20 cellular contexts compared by ENCODE assay signal in the genomic region with DNA sequence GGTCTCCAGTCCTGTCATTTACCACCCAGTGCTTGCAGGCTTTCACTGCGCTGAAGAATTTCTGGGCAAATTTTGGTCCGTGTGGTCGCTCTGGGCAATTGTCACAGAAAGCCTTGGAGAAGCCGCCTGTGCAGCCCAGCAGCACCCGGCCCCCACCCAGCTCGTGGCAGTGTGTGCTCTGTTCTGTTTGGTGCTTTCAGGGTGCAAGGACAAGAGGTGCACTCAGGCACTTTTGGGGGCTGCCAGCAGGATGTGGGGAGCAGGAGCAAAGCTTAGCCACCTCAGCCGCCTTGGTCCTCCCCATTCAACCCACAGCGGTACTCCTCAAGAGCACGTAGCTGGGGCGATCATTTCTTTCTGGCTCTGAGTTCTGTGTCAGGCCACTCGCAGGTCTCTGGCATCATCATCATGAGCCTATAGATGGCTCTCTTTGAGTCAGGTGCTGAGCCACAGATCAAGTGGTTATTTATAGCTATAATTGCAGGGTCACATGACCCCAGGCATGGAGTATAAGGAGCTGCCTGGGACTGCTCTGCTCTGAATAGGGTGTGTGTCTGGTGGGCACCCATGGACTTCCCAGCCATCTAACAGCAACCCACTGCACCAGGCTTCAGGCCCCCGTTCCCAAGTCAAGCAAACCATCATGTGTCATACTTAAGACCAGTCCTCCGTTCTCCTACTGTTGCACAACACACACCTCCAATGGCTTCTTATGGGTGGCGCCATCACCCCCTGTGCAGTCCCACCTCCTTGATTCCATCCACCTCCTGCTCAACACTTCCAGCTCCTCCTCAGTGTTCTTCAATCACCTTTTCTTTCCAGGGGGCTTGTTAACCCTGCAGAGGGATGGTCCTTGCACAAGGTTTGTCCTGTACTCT. TPM values are rescaled to one million over a fixed set of nuclear protein-coding genes. Genes with fewer than 3 reads are reported as not detected.
DNase-seq lines count a peak whose midpoint lies in the region; ATAC-seq and TF ChIP-seq lines count a peak whose summit lies in the region.
"Had no signal": no experiment of that assay in that cellular context is flagged by ENCODE, and none has a peak within 500 bp of the region (broad histone marks: within the 10 kb centered on the region; RNA-seq: fewer than 3 reads in every experiment).

No MANE protein-coding gene starts in this region.

- no peak overlapping the region for H2BK15ac ChIP-seq in neuronal stem cell (ENCODE audit: low read length)

- no peak overlapping the region for H3K4ac ChIP-seq in neuronal stem cell (ENCODE audit: low read length)

- peak; percentile 21 for DNase-seq in activated T-cell treated with anti-CD3 and anti-CD28 coated beads, Interleukin-2, amount 50 U/mL, for 24 hours
- DNase-seq in activated T-cell treated with anti-CD3 and anti-CD28 coated beads, Interleukin-2, amount 50 U/mL, for 48 hours, result no peak
- DNase-seq in CD14-positive monocyte (ENCODE audit: low spot score) (peak; percentile 27), T-helper 17 cell (no peak), posterior vena cava (ENCODE audit: low spot score) (peak; percentile 48), hippocampal formation (lab: John Stamatoyannopoulos, UW) (no peak), neuronal stem cell (ENCODE audit: low spot score) (no peak)
- DNase-seq: Calu3; CD4-positive, alpha-beta memory T cell; GOT3; MM.1S; NCI-H1092; NCI-H1694; NCI-H2081 treated with DMSO at 0.1 percent for 48 hours; NCI-H510A; NCI-H774; SHP77 had no signal

- no peak overlapping the region for H3K23ac ChIP-seq in neuronal stem cell (ENCODE audit: low read depth, low read length, poor library complexity)

- H3K4me1 Mint-ChIP-seq in activated T-cell treated with anti-CD3 and anti-CD28 coated beads, Interleukin-2, amount 50 U/mL, for 24 hours (ENCODE audit: low read depth), result no peaks in the 10 kb centered on the region
- H3K4me1 Mint-ChIP-seq in CD14-positive monocyte (no peaks in the 10 kb centered on the region), T-helper 17 cell (peaks cover 4% of the 10 kb centered on the region)
- H3K4me1 Mint-ChIP-seq in activated T-helper 17 cell treated with anti-CD3 and anti-CD28 coated beads, Interleukin-2, amount 50 U/mL, for 72 hours, result no peaks in the 10 kb centered on the region

- no peak overlapping the region for H2BK12ac ChIP-seq in neuronal stem cell (ENCODE audit: low read length)

- H3K9ac ChIP-seq in neuronal stem cell (ENCODE audit: low read depth, low read length, poor library complexity), result no peak overlapping the region

- no CpG with 5 or more reads among the region's 14 CpGs for WGBS in neuronal stem cell (ENCODE audit: extremely low coverage in 2 of 2, insufficient read length in 2 of 2, insufficient replicate concordance in 1 of 2), 2 donors

- H3K36me3 Mint-ChIP-seq in activated T-cell treated with anti-CD3 and anti-CD28 coated beads, Interleukin-2, amount 50 U/mL, for 24 hours (ENCODE audit: low read depth), result no peaks in the 10 kb centered on the region
- H3K36me3 Mint-ChIP-seq in CD14-positive monocyte (no peaks in the 10 kb centered on the region), T-helper 17 cell (ENCODE audit: low read depth) (no peaks in the 10 kb centered on the region)
- no peaks in the 10 kb centered on the region for H3K36me3 Mint-ChIP-seq in activated T-helper 17 cell treated with anti-CD3 and anti-CD28 coated beads, Interleukin-2, amount 50 U/mL, for 72 hours (ENCODE audit: low read depth)
- H3K36me3 Mint-ChIP-seq: CD4-positive, alpha-beta memory T cell had no signal

- H3K4me1 ChIP-seq in neuronal stem cell (ENCODE audit: control insufficient read depth in 2 of 2, insufficient read depth in 1 of 2, low read depth in 1 of 2, low read length in 2 of 2), result no peaks in the 10 kb centered on the region
- H3K4me1 ChIP-seq: A549 had no signal

- intact Hi-C loops in CD14-positive monocyte (cut with micrococcal nuclease) (no loop called here), posterior vena cava (cut with DNase I) (loop anchor here in 1 of 2 donors (5.0 kb wide), 1 partner anchor 785 kb away; no protein-coding TSS in a partner anchor)

- no peaks in the 10 kb centered on the region for H3K27me3 ChIP-seq in neuronal stem cell (ENCODE audit: control insufficient read depth in 3 of 3, insufficient read depth in 3 of 3, low read depth in 1 of 3, low read length in 3 of 3)

- no peak for ATAC-seq in T-helper 17 cell
- no peak for ATAC-seq in activated T-helper 17 cell treated with anti-CD3 and anti-CD28 coated beads, Interleukin-2, amount 50 U/mL, for 72 hours (replicated peaks)
- ATAC-seq: A549 had no signal

- H3K9me3 ChIP-seq in T-helper 17 cell (ENCODE audit: control insufficient read depth, low read length, poor library complexity, severe bottlenecking), result no peaks in the 10 kb centered on the region
- H3K9me3 ChIP-seq in neuronal stem cell (replicated peaks in 1 of 2; ENCODE audit: control insufficient read depth in 2 of 2, insufficient read depth in 1 of 2, low read depth in 1 of 2, low read length in 2 of 2), result peaks cover 0 to 4% of the 10 kb centered on the region in 2 donors
- H3K9me3 ChIP-seq: A549 had no signal

- TF ChIP-seq CTCF in CD14-positive monocyte (IDR thresholded peaks at IDR 0.05), result no peak

- no peaks in the 10 kb centered on the region for H3K79me1 ChIP-seq in neuronal stem cell (ENCODE audit: low read depth, low read length)

- no peaks in the 10 kb centered on the region for H3K9me3 Mint-ChIP-seq in activated T-cell treated with anti-CD3 and anti-CD28 coated beads, Interleukin-2, amount 50 U/mL, for 24 hours
- peaks cover 0 to 2% (median 0%) of the 10 kb centered on the region in 7 donors for H3K9me3 Mint-ChIP-seq in CD14-positive monocyte
- H3K9me3 Mint-ChIP-seq in activated T-helper 17 cell treated with anti-CD3 and anti-CD28 coated beads, Interleukin-2, amount 50 U/mL, for 72 hours, result no peaks in the 10 kb centered on the region

- H3K36me3 ChIP-seq in neuronal stem cell (replicated peaks in 1 of 2; ENCODE audit: control insufficient read depth in 2 of 2, insufficient read depth in 2 of 2, low read length in 2 of 2), result peaks cover 0 to 2% of the 10 kb centered on the region in 2 donors

- no peak overlapping the region for H2BK5ac ChIP-seq in neuronal stem cell (ENCODE audit: low read length)

- no peak overlapping the region for H3K27ac ChIP-seq in neuronal stem cell (replicated peaks; ENCODE audit: low read length)
- H3K27ac ChIP-seq: A549 had no signal

- no peak overlapping the region for H2AFZ ChIP-seq in neuronal stem cell (ENCODE audit: low read length)

- no peak overlapping the region for H4K8ac ChIP-seq in neuronal stem cell (ENCODE audit: low read depth, low read length)

- no peak overlapping the region for H3K18ac ChIP-seq in neuronal stem cell (ENCODE audit: low read length)

- H3K4me3 Mint-ChIP-seq in activated T-cell treated with anti-CD3 and anti-CD28 coated beads, Interleukin-2, amount 50 U/mL, for 24 hours, result no peak overlapping the region
- H3K4me3 Mint-ChIP-seq in CD14-positive monocyte (no peak overlapping the region), T-helper 17 cell (no peak overlapping the region)
- H3K4me3 Mint-ChIP-seq in activated T-helper 17 cell treated with anti-CD3 and anti-CD28 coated beads, Interleukin-2, amount 50 U/mL, for 72 hours, result no peak overlapping the region
- H3K4me3 Mint-ChIP-seq: CD4-positive, alpha-beta memory T cell had no signal

- no peak overlapping the region for H4K91ac ChIP-seq in neuronal stem cell (ENCODE audit: low read depth, low read length, poor library complexity)

- no peaks in the 10 kb centered on the region for H3K27me3 Mint-ChIP-seq in activated T-cell treated with anti-CD3 and anti-CD28 coated beads, Interleukin-2, amount 50 U/mL, for 24 hours
- peaks cover 0 to 11% (median 2%) of the 10 kb centered on the region in 3 donors for H3K27me3 Mint-ChIP-seq in CD14-positive monocyte (ENCODE audit: low read depth in 3 of 3)
- H3K27me3 Mint-ChIP-seq in T-helper 17 cell, result peaks cover 10% of the 10 kb centered on the region
- H3K27me3 Mint-ChIP-seq in activated T-helper 17 cell treated with anti-CD3 and anti-CD28 coated beads, Interleukin-2, amount 50 U/mL, for 72 hours, result peaks cover 3% of the 10 kb centered on the region
- H3K27me3 Mint-ChIP-seq: CD4-positive, alpha-beta memory T cell had no signal

- no peak overlapping the region for H3K4me2 ChIP-seq in neuronal stem cell (ENCODE audit: insufficient read depth, low read length, poor library complexity, severe bottlenecking)
- H3K4me2 ChIP-seq: A549 had no signal

- no peak overlapping the region for H2BK120ac ChIP-seq in neuronal stem cell (ENCODE audit: low read depth, low read length)

- H3K4me3 ChIP-seq in neuronal stem cell (ENCODE audit: low read length in 2 of 2), result no peak overlapping the region
- H3K4me3 ChIP-seq: A549 had no signal

- H3K27ac Mint-ChIP-seq in activated T-cell treated with anti-CD3 and anti-CD28 coated beads, Interleukin-2, amount 50 U/mL, for 24 hours, result no peak overlapping the region
- H3K27ac Mint-ChIP-seq in CD14-positive monocyte, result peak overlapping the region in 2 of 7 donors; percentile 18 to 28
- peak overlapping the region; percentile 75 for H3K27ac Mint-ChIP-seq in T-helper 17 cell
- H3K27ac Mint-ChIP-seq in activated T-helper 17 cell treated with anti-CD3 and anti-CD28 coated beads, Interleukin-2, amount 50 U/mL, for 72 hours, result no peak overlapping the region

- no peak overlapping the region for H3K14ac ChIP-seq in neuronal stem cell (ENCODE audit: low read length)

- no peak overlapping the region for H2AK5ac ChIP-seq in neuronal stem cell (ENCODE audit: low read depth, low read length)

RNA-seq across cellular contexts. Expression of a gene that starts 18.1 kb away (rescaled TPM):
- polyA plus RNA-seq in CD14-positive monocyte, result under 1 TPM; 0.17 to 0.27 TPM
- total RNA-seq in T-helper 17 cell (100 to 1,000 TPM; 129 to 173 TPM), posterior vena cava (10 to 100 TPM in 1 of 2 donors, 1 to 10 TPM in 1; 3.6 to 12.4 TPM)
- 0.24 TPM for polyA plus RNA-seq in neuronal stem cell (2013, experiment 1 of 2)
- polyA plus RNA-seq in neuronal stem cell (2013, experiment 2 of 2), result 0.22 TPM
- 10 to 100 TPM; 30.2 to 37.1 TPM for total RNA-seq in activated T-helper 17 cell treated with anti-CD3 and anti-CD28 coated beads, Interleukin-2, amount 50 U/mL, for 72 hours
- total RNA-seq: LHCN-M2 had no signal

Comparison
In these comparisons a context has a peak if more than half of its experiments do, and no peak if none do; other contexts are left out.
1. DNase-seq: peak in activated T-cell treated with anti-CD3 and anti-CD28 coated beads, Interleukin-2, amount 50 U/mL, for 24 hours (single experiment), CD14-positive monocyte (single experiment) and posterior vena cava (single experiment); none in activated T-cell treated with anti-CD3 and anti-CD28 coated beads, Interleukin-2, amount 50 U/mL, for 48 hours (0 of 2), T-helper 17 cell (0 of 3), hippocampal formation (0 of 2) and neuronal stem cell (single experiment).